ENCODE assay signal across 1 cellular context in genomic region chr15:60363903-60364302, GRCh38.
TF ChIP-seq lines count a peak whose summit lies in the region.

No MANE protein-coding gene starts in this region.

TF ChIP-seq in IMR-90, 13 proteins besides CTCF, POLR2A, EP300 and RAD21:
- TF ChIP-seq RCOR1 (IDR thresholded peaks at IDR 0.05; ENCODE audit: insufficient replicate concordance, low read length): no peak
- no peak for TF ChIP-seq SMC3 (IDR thresholded peaks at IDR 0.05; ENCODE audit: low read depth, low read length)
- no peak for TF ChIP-seq NFE2L2 (IDR thresholded peaks at IDR 0.05; ENCODE audit: low read depth, low read length)
- TF ChIP-seq MAFK (IDR thresholded peaks at IDR 0.05; ENCODE audit: low read depth, low read length): no peak
- TF ChIP-seq RFX5 (IDR thresholded peaks at IDR 0.05; ENCODE audit: low read depth, low read length): no peak
- TF ChIP-seq MXI1 (IDR thresholded peaks at IDR 0.05; ENCODE audit: borderline replicate concordance, low read depth, low read length): no peak
- TF ChIP-seq CHD1 (IDR thresholded peaks at IDR 0.05; ENCODE audit: low read depth, low read length): no peak
- TF ChIP-seq MAZ (IDR thresholded peaks at IDR 0.05; ENCODE audit: borderline replicate concordance, low read depth, low read length): no peak
- no peak for TF ChIP-seq ELK1 (IDR thresholded peaks at IDR 0.05; ENCODE audit: borderline replicate concordance, low read depth, low read length)
- no peak for TF ChIP-seq CEBPB (IDR thresholded peaks at IDR 0.05; ENCODE audit: low read depth, low read length)
- no peak for TF ChIP-seq USF2 (IDR thresholded peaks at IDR 0.05; ENCODE audit: low read depth, low read length)
- TF ChIP-seq BHLHE40 (IDR thresholded peaks at IDR 0.05; ENCODE audit: low read depth, low read length): no peak
- no peak for TF ChIP-seq FOS (IDR thresholded peaks at IDR 0.05; ENCODE audit: low read depth, low read length)
